Comparison of ENCODE assay signal across 8 cellular contexts in genomic region chr16:1420111-1420539, GRCh38. TPM values are rescaled to one million over a fixed set of nuclear protein-coding genes. Genes with fewer than 3 reads are reported as not detected.
A peak's percentile ranks its signal among the peaks of the same experiment; 100 is the strongest.
DNase-seq lines count a peak whose midpoint lies in the region; ATAC-seq and TF ChIP-seq lines count a peak whose summit lies in the region.

No MANE protein-coding gene starts in this region.

- no peaks in the 10 kb centered on the region for H3K27me3 Mint-ChIP-seq in type B pancreatic cell

- peak overlapping the region; percentile 72 to 100 (median 95) for H3K4me3 ChIP-seq in right lobe of liver

- H3K9me3 ChIP-seq in right lobe of liver = no peaks in the 10 kb centered on the region

- peak overlapping the region; percentile 98 for H3K27ac Mint-ChIP-seq in type B pancreatic cell

- peaks cover 9% of the 10 kb centered on the region for H3K4me1 Mint-ChIP-seq in type B pancreatic cell (ENCODE audit: unreplicated experiment)

- TF ChIP-seq CTCF in right lobe of liver (IDR thresholded peaks at IDR 0.05) (no peak), type B pancreatic cell (conservative IDR thresholded peaks at IDR 0.05) (no peak)

- H3K27ac ChIP-seq in adipose tissue (ENCODE audit: low read depth, low read length) (peak overlapping the region; percentile 89), right lobe of liver (peak overlapping the region in 2 of 3 donors; percentile 88 to 89)

- no peaks in the 10 kb centered on the region for H3K27me3 ChIP-seq in right lobe of liver

- intact Hi-C loops in right lobe of liver (cut with DNase I) = no loop called here

- 1 to 3% (median 1%) methylated on average over 22 of the region's 22 CpGs for WGBS in adipose tissue, 3 donors
- 0% methylated on average over 1 of the region's 22 CpGs for WGBS in right lobe of liver (ENCODE audit: insufficient coverage, low coverage, low lambda C conversion rate, missing lambda C conversion rate)

- H3K36me3 Mint-ChIP-seq in type B pancreatic cell = no peaks in the 10 kb centered on the region

- no peak for TF ChIP-seq POLR2A in right lobe of liver (IDR thresholded peaks at IDR 0.05)

- H3K9me3 Mint-ChIP-seq in type B pancreatic cell = no peaks in the 10 kb centered on the region

- peak; percentile 6 for ATAC-seq in HG03103 (IDR thresholded peaks at IDR 0.05; ENCODE audit: low read depth, unreplicated experiment)
- ATAC-seq in right lobe of liver = peak in 2 of 4 donors; percentile 2
- no peak for ATAC-seq in HG03565 (IDR thresholded peaks at IDR 0.05; ENCODE audit: unreplicated experiment)

- peak overlapping the region; percentile 94 for H3K4me3 Mint-ChIP-seq in type B pancreatic cell

- peaks cover 0 to 11% (median 6%) of the 10 kb centered on the region in 4 donors for H3K4me1 ChIP-seq in right lobe of liver

- H3K36me3 ChIP-seq in right lobe of liver = no peaks in the 10 kb centered on the region

- DNase-seq in DMS53 (lab: John Stamatoyannopoulos, UW) = peak; percentile 49
- DNase-seq in DMS53 treated with DMSO at 0.1 percent for 48 hours (lab: John Stamatoyannopoulos, UW; ENCODE audit: unreplicated experiment) = no peak
- DNase-seq in right lobe of liver = peak in 2 of 3 donors; percentile 44 to 62
- no peak for DNase-seq in type B pancreatic cell (ENCODE audit: extremely low spot score, unreplicated experiment)
- DNase-seq in stimulated activated CD4-positive, alpha-beta T cell treated with anti-CD3 and anti-CD28 coated beads, Interleukin-15, amount 100 ng/mL, for 24 hours = no peak

RNA-seq across cellular contexts. Expression of gene UQCC4, which starts 0.4 kb away (rescaled TPM):
- polyA plus RNA-seq in adipose tissue = 10 to 100 TPM; 10.1 to 25.7 (median 16.8) TPM
- total RNA-seq in right lobe of liver (10 to 100 TPM in 1 of 6 experiments, 1 to 10 TPM in 5; 5.6 to 11.5 (median 6.0) TPM), type B pancreatic cell (ENCODE audit: low replicate concordance) (14.5 and 15.0 TPM in 2 replicates)

RNA-seq across cellular contexts. Expression of gene UNKL, which starts 5.6 kb away (rescaled TPM):
- 10 to 100 TPM in 2 of 3 donors, 1 to 10 TPM in 1; 7.2 to 12.7 (median 11.3) TPM for polyA plus RNA-seq in adipose tissue
- total RNA-seq in right lobe of liver (10 to 100 TPM in 4 of 6 experiments, 1 to 10 TPM in 2; 9.0 to 14.2 (median 12.0) TPM), type B pancreatic cell (ENCODE audit: low replicate concordance) (20.3 and 26.1 TPM in 2 replicates)

RNA-seq across cellular contexts. Expression of gene PERCC1, which starts 10.8 kb away (rescaled TPM):
- under 1 TPM in 1 of 3 donors, not detected in 2; 0.24 TPM for polyA plus RNA-seq in adipose tissue
- not detected for total RNA-seq in right lobe of liver
- total RNA-seq in type B pancreatic cell (ENCODE audit: low replicate concordance) = 0.77 and 0.83 TPM in 2 replicates

RNA-seq across cellular contexts. Expression of gene CCDC154, which starts 24.2 kb away (rescaled TPM):
- polyA plus RNA-seq in adipose tissue = under 1 TPM; 0.24 to 0.56 (median 0.55) TPM
- total RNA-seq in right lobe of liver = 1 to 10 TPM in 2 of 6 experiments, under 1 TPM in 3, not detected in 1; 0.25 to 1.7 (median 0.79) TPM
- 2.2 and 5.0 TPM in 2 replicates for total RNA-seq in type B pancreatic cell (ENCODE audit: low replicate concordance)

RNA-seq across cellular contexts. Expression of gene CLCN7, which starts 54.7 kb away (rescaled TPM):
- polyA plus RNA-seq in adipose tissue = 10 to 100 TPM; 31.5 to 51.7 (median 33.9) TPM
- total RNA-seq in right lobe of liver = 10 to 100 TPM; 36.0 to 50.8 (median 40.8) TPM
- 91.9 and 98.1 TPM in 2 replicates for total RNA-seq in type B pancreatic cell (ENCODE audit: low replicate concordance)

Comparison
In these comparisons a context has a peak if more than half of its experiments do, and no peak if none do; other contexts are left out.
1. DNase-seq: peak in DMS53 (single experiment) and right lobe of liver (2 of 3); none in DMS53 treated with DMSO at 0.1 percent for 48 hours (single experiment), type B pancreatic cell (single experiment) and stimulated activated CD4-positive, alpha-beta T cell treated with anti-CD3 and anti-CD28 coated beads, Interleukin-15, amount 100 ng/mL, for 24 hours (single experiment).